1 cellular context compared by ENCODE assay signal in genomic region chr9:133887540-133888047, GRCh38.
TF ChIP-seq lines count a peak whose summit lies in the region.

No MANE protein-coding gene starts in this region.

TF ChIP-seq in IMR-90, 13 proteins besides CTCF, POLR2A, EP300 and RAD21:
- TF ChIP-seq CHD1 (IDR thresholded peaks at IDR 0.05; ENCODE audit: low read depth, low read length) (no peak), NFE2L2 (IDR thresholded peaks at IDR 0.05; ENCODE audit: low read depth, low read length) (no peak), BHLHE40 (IDR thresholded peaks at IDR 0.05; ENCODE audit: low read depth, low read length) (no peak), RFX5 (IDR thresholded peaks at IDR 0.05; ENCODE audit: low read depth, low read length) (no peak), RCOR1 (IDR thresholded peaks at IDR 0.05; ENCODE audit: insufficient replicate concordance, low read length) (no peak), ELK1 (IDR thresholded peaks at IDR 0.05; ENCODE audit: borderline replicate concordance, low read depth, low read length) (no peak), FOS (IDR thresholded peaks at IDR 0.05; ENCODE audit: low read depth, low read length) (no peak), SMC3 (IDR thresholded peaks at IDR 0.05; ENCODE audit: low read depth, low read length) (no peak), CEBPB (IDR thresholded peaks at IDR 0.05; ENCODE audit: low read depth, low read length) (no peak), MXI1 (IDR thresholded peaks at IDR 0.05; ENCODE audit: borderline replicate concordance, low read depth, low read length) (no peak), MAFK (IDR thresholded peaks at IDR 0.05; ENCODE audit: low read depth, low read length) (no peak)
